In the genomic region with DNA sequence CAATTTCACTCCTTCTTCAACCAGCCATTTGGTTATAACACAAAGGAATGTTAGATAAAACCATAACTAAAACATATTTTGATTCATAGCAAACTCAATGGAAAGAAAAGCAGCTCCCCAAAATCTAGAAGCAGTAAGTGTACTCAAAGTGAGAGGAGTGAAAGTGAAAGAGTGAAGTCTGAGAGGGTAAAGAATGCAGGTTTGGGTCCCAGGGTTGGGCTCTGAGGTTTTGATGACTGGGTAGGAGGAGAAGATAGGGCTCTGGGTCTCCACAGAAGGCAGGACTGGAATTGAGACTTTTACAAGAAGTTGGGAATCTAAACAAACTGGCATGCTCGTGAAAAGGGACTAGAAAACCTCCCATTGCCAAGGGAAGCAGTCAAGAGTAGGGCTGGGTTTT, we compare ENCODE assay signal across 1 cellular context.
TF ChIP-seq lines count a peak whose summit lies in the region.

No MANE protein-coding gene starts in this region.

TF ChIP-seq in SK-N-SH, 30 proteins besides CTCF, POLR2A, EP300 and RAD21 (continued from another document):
- TF ChIP-seq, protein P1, sequence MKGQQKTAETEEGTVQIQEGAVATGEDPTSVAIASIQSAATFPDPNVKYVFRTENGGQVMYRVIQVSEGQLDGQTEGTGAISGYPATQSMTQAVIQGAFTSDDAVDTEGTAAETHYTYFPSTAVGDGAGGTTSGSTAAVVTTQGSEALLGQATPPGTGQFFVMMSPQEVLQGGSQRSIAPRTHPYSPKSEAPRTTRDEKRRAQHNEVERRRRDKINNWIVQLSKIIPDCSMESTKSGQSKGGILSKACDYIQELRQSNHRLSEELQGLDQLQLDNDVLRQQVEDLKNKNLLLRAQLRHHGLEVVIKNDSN (IDR thresholded peaks at IDR 0.05; ENCODE audit: borderline replicate concordance, low read depth), result no peak
- no peak for TF ChIP-seq ELF1 (IDR thresholded peaks at IDR 0.05)
- no peak for TF ChIP-seq FOSL2 (IDR thresholded peaks at IDR 0.05; ENCODE audit: borderline replicate concordance, low read depth)
- TF ChIP-seq, protein P2, sequence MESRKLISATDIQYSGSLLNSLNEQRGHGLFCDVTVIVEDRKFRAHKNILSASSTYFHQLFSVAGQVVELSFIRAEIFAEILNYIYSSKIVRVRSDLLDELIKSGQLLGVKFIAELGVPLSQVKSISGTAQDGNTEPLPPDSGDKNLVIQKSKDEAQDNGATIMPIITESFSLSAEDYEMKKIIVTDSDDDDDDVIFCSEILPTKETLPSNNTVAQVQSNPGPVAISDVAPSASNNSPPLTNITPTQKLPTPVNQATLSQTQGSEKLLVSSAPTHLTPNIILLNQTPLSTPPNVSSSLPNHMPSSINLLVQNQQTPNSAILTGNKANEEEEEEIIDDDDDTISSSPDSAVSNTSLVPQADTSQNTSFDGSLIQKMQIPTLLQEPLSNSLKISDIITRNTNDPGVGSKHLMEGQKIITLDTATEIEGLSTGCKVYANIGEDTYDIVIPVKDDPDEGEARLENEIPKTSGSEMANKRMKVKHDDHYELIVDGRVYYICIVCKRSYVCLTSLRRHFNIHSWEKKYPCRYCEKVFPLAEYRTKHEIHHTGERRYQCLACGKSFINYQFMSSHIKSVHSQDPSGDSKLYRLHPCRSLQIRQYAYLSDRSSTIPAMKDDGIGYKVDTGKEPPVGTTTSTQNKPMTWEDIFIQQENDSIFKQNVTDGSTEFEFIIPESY (IDR thresholded peaks at IDR 0.05; ENCODE audit: borderline replicate concordance, low read depth), result no peak
